In genomic region chr15:85024509-85025336, GRCh38 we compare ENCODE assay signal across 9 cellular contexts. TPM values are rescaled to one million over a fixed set of nuclear protein-coding genes. Genes with fewer than 3 reads are reported as not detected.
DNase-seq lines count a peak whose midpoint lies in the region; ATAC-seq lines count a peak whose summit lies in the region.
"Had no signal": no experiment of that assay in that cellular context is flagged by ENCODE, and none has a peak within 500 bp of the region (broad histone marks: within the 10 kb centered on the region; RNA-seq: fewer than 3 reads in every experiment).

No MANE protein-coding gene starts in this region.

- ATAC-seq in naive B cell (ENCODE audit: low read depth in 2 of 2) = peak; percentile 64 to 67
- no peak for ATAC-seq in HG03159 (IDR thresholded peaks at IDR 0.05; ENCODE audit: unreplicated experiment)

- intact Hi-C loops in activated T-helper 2 cell treated with anti-CD3 and anti-CD28 coated beads, Interferon-gamma antibody, Interleukin-2, Interleukin-4, amounts not matched to agents 10 μg/mL and 5 μg/mL and 100 μg/mL, durations not matched to agents 14 hours and 24 hours and 36 hours (cut with micrococcal nuclease) = no loop called here

- peak overlapping the region in 4 of 6 donors; percentile 27 to 74 (median 48) for H3K27ac Mint-ChIP-seq in naive B cell
- no peak overlapping the region for H3K27ac Mint-ChIP-seq in activated T-helper 2 cell treated with anti-CD3 and anti-CD28 coated beads, Interferon-gamma antibody, Interleukin-2, Interleukin-4, amounts not matched to agents 10 μg/mL and 5 μg/mL and 100 μg/mL, durations not matched to agents 14 hours and 24 hours and 36 hours

- H3K4me3 Mint-ChIP-seq in naive B cell = peak overlapping the region in 1 of 8 donors; percentile 4
- H3K4me3 Mint-ChIP-seq in activated T-helper 2 cell treated with anti-CD3 and anti-CD28 coated beads, Interferon-gamma antibody, Interleukin-2, Interleukin-4, amounts not matched to agents 10 μg/mL and 5 μg/mL and 100 μg/mL, durations not matched to agents 14 hours and 24 hours and 36 hours (ENCODE audit: low read depth) = no peak overlapping the region

- no peaks in the 10 kb centered on the region for H3K9me3 Mint-ChIP-seq in naive B cell
- no peaks in the 10 kb centered on the region for H3K9me3 Mint-ChIP-seq in activated T-helper 2 cell treated with anti-CD3 and anti-CD28 coated beads, Interferon-gamma antibody, Interleukin-2, Interleukin-4, amounts not matched to agents 10 μg/mL and 5 μg/mL and 100 μg/mL, durations not matched to agents 14 hours and 24 hours and 36 hours

- H3K4me1 Mint-ChIP-seq in naive B cell = peaks cover 30 to 50% (median 43%) of the 10 kb centered on the region in 3 donors
- H3K4me1 Mint-ChIP-seq in activated T-helper 2 cell treated with anti-CD3 and anti-CD28 coated beads, Interferon-gamma antibody, Interleukin-2, Interleukin-4, amounts not matched to agents 10 μg/mL and 5 μg/mL and 100 μg/mL, durations not matched to agents 14 hours and 24 hours and 36 hours (ENCODE audit: low read depth) = peaks cover 34% of the 10 kb centered on the region

- DNase-seq in EL (peak; percentile 53), LHCN-M2 (ENCODE audit: low read depth) (peak; percentile 89), naive B cell (no peak), occipital lobe (lab: John Stamatoyannopoulos, UW) (no peak), CD1c-positive myeloid dendritic cell (ENCODE audit: extremely low spot score) (no peak)
- no peak for DNase-seq in activated T-helper 2 cell treated with anti-CD3 and anti-CD28 coated beads, Interferon-gamma antibody, Interleukin-2, Interleukin-4, amounts not matched to agents 10 μg/mL and 5 μg/mL and 100 μg/mL, durations not matched to agents 14 hours and 24 hours and 36 hours (ENCODE audit: low spot score)
- DNase-seq: NCI-H1694 had no signal

- H3K27me3 Mint-ChIP-seq in naive B cell = no peaks in the 10 kb centered on the region
- H3K27me3 Mint-ChIP-seq in activated T-helper 2 cell treated with anti-CD3 and anti-CD28 coated beads, Interferon-gamma antibody, Interleukin-2, Interleukin-4, amounts not matched to agents 10 μg/mL and 5 μg/mL and 100 μg/mL, durations not matched to agents 14 hours and 24 hours and 36 hours (ENCODE audit: low read depth) = no peaks in the 10 kb centered on the region

- peak overlapping the region; percentile 56 for H3K27ac ChIP-seq in cingulate gyrus (ENCODE audit: low read depth, low read length)

- no peaks in the 10 kb centered on the region for H3K36me3 Mint-ChIP-seq in naive B cell
- H3K36me3 Mint-ChIP-seq in activated T-helper 2 cell treated with anti-CD3 and anti-CD28 coated beads, Interferon-gamma antibody, Interleukin-2, Interleukin-4, amounts not matched to agents 10 μg/mL and 5 μg/mL and 100 μg/mL, durations not matched to agents 14 hours and 24 hours and 36 hours (ENCODE audit: low read depth) = no peaks in the 10 kb centered on the region

RNA-seq across cellular contexts. Expression of gene PDE8A, which starts 43.1 kb away (rescaled TPM):
- 12.5 and 13.0 TPM in 2 replicates for total RNA-seq in LHCN-M2 (2014; rRNA removed)
- polyA plus RNA-seq in LHCN-M2 (2012) = 4.1 TPM
- polyA plus RNA-seq in naive B cell (ENCODE audit: low read depth in 6 of 6) = 1 to 10 TPM; 3.1 to 6.5 (median 4.0) TPM
- 26.0 TPM for total RNA-seq in occipital lobe
- total RNA-seq in activated T-helper 2 cell treated with anti-CD3 and anti-CD28 coated beads, Interferon-gamma antibody, Interleukin-2, Interleukin-4, amounts not matched to agents 10 μg/mL and 5 μg/mL and 100 μg/mL, durations not matched to agents 14 hours and 24 hours and 36 hours = 20.4 and 24.2 TPM in 2 replicates

Comparison
In these comparisons a context has a peak if more than half of its experiments do, and no peak if none do; other contexts are left out.
1. DNase-seq: peak in EL (single experiment) and LHCN-M2 (single experiment); none in naive B cell (single experiment), occipital lobe (single experiment), activated T-helper 2 cell treated with anti-CD3 and anti-CD28 coated beads, Interferon-gamma antibody, Interleukin-2, Interleukin-4, amounts not matched to agents 10 μg/mL and 5 μg/mL and 100 μg/mL, durations not matched to agents 14 hours and 24 hours and 36 hours (single experiment) and CD1c-positive myeloid dendritic cell (single experiment).